26 cellular contexts compared by ENCODE assay signal in the genomic region with DNA sequence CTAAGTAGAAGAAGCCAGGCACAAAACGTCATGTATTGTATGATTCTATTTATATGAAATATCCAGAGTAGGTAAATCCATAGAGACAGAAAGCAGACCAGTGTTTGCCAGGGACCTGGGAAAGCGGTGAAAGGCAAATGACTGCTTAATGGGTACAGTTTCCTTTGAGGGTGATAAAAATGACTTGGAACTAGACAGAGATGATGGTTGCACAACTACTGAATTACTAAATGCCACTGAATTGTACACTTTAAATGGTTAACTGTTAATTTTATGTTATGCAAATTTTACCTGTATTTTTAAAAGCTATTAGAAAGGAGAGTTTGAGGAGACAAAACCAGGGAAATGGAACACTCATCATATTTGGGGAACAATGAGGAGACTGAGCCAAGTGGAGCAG.
"Had no signal": no experiment of that assay in that cellular context is flagged by ENCODE, and none has a peak within 500 bp of the region (broad histone marks: within the 10 kb centered on the region; RNA-seq: fewer than 3 reads in every experiment).

No MANE protein-coding gene starts in this region.

- H3K36me3 ChIP-seq: stomach, suprapubic skin, thoracic aorta, thyroid gland, tibial artery, tibial nerve, transverse colon, upper lobe of left lung, upper lobe of right lung, uterus, vagina had no signal

- H3K27ac ChIP-seq: stomach, suprapubic skin, testis, thoracic aorta, thyroid gland, tibial artery, tibial nerve, transverse colon, upper lobe of left lung, upper lobe of right lung, uterus, vagina had no signal

- H3K27me3 ChIP-seq: testis, thyroid gland, tibial artery, upper lobe of left lung, upper lobe of right lung, uterus, vagina had no signal

- DNase-seq: stimulated activated CD4-positive, alpha-beta T cell treated with anti-CD3 and anti-CD28 coated beads, Interleukin-2, amount 100 ng/mL, for 48 hours; stimulated activated CD4-positive, alpha-beta T cell treated with anti-CD3 and anti-CD28 coated beads, Interleukin-4, amount 100 ng/mL, for 1 hour; stimulated activated CD4-positive, alpha-beta T cell treated with anti-CD3 and anti-CD28 coated beads, Interleukin-4, amount 100 ng/mL, for 24 hours; stimulated activated CD4-positive, alpha-beta T cell treated with anti-CD3 and anti-CD28 coated beads, Interleukin-4, amount 100 ng/mL, for 4 hours; stimulated activated CD8-positive, alpha-beta memory T cell treated with anti-CD3 and anti-CD28 coated beads, Interleukin-4, amount 100 ng/mL, for 48 hours; stimulated activated naive B cell treated with anti-CD40 and anti-IgM and Interleukin-4, amounts not matched to agents 10 μg/mL and 1 μg/mL and 100 μg/mL, for 72 hours; stimulated activated naive CD4-positive, alpha-beta T cell; stimulated activated naive CD4-positive, alpha-beta T cell treated with Interleukin-2 at 50 U/mL for 16 hours; stimulated activated naive CD8-positive, alpha-beta T cell treated with anti-CD3 and anti-CD28 coated beads, Interleukin-15, amount 100 ng/mL, for 72 hours; stimulated activated naive CD8-positive, alpha-beta T cell treated with anti-CD3 and anti-CD28 coated beads, Interleukin-15, Interleukin-2, amounts not matched to agents 100 U/mL and 50 U/mL, for 24 hours; stomach; substantia nigra; testis; thyroid gland; tibial artery; transverse colon; trophoblast cell; upper lobe of left lung; upper lobe of right lung; uterus had no signal

- H3K9me3 ChIP-seq: stomach, suprapubic skin, testis, thoracic aorta, thyroid gland, tibial artery, tibial nerve, transverse colon, upper lobe of left lung, upper lobe of right lung, uterus, vagina had no signal

- H3K4me3 ChIP-seq: stomach, suprapubic skin, testis, thoracic aorta, thyroid gland, tibial artery, tibial nerve, transverse colon, upper lobe of left lung, upper lobe of right lung, uterus, vagina had no signal

- H3K4me1 ChIP-seq: testis, tibial artery, tibial nerve, transverse colon, upper lobe of left lung, upper lobe of right lung, uterus had no signal

- ATAC-seq: stimulated activated effector memory CD8-positive, alpha-beta T cell treated with anti-CD3 and anti-CD28 coated beads, Interleukin-12 subunit alpha, Interleukin-12 subunit beta, amount 100 ng/mL, for 72 hours; stimulated activated memory B cell treated with anti-CD40 and anti-IgM and Interleukin-4, amounts not matched to agents 10 μg/mL and 1 μg/mL and 100 μg/mL, for 72 hours; stimulated activated naive B cell treated with anti-CD40 and anti-IgM and Interleukin-4, amounts not matched to agents 10 μg/mL and 1 μg/mL and 100 μg/mL, for 72 hours; stimulated activated naive CD8-positive, alpha-beta T cell treated with anti-CD3 and anti-CD28 coated beads, Interleukin-15, amount 100 ng/mL, for 72 hours; stimulated activated naive CD8-positive, alpha-beta T cell treated with anti-CD3 and anti-CD28 coated beads, Interleukin-15, Interleukin-2, amounts not matched to agents 100 U/mL and 50 U/mL, for 24 hours; upper lobe of right lung had no signal
